ENCODE assay signal across 1 cellular context in genomic region chrX:151966236-151966635, GRCh38.
TF ChIP-seq lines count a peak whose summit lies in the region.

No MANE protein-coding gene starts in this region.

TF ChIP-seq in HepG2, 621 proteins besides CTCF, POLR2A, EP300 and RAD21:
- no peak for TF ChIP-seq ZNF230 (CRISPR knock-in tag; IDR thresholded peaks at IDR 0.05)
- no peak for TF ChIP-seq ZNF616 (CRISPR knock-in tag; IDR thresholded peaks at IDR 0.05; ENCODE audit: low read depth)
- TF ChIP-seq ZNF317 (CRISPR knock-in tag; IDR thresholded peaks at IDR 0.05): no peak
- 0 out of 2 replicates have a peak, but pooled peaks have one; percentile 1 for TF ChIP-seq POLR2G (IDR thresholded peaks at IDR 0.05; ENCODE audit: low read depth, low read length)
